In the genomic region with DNA sequence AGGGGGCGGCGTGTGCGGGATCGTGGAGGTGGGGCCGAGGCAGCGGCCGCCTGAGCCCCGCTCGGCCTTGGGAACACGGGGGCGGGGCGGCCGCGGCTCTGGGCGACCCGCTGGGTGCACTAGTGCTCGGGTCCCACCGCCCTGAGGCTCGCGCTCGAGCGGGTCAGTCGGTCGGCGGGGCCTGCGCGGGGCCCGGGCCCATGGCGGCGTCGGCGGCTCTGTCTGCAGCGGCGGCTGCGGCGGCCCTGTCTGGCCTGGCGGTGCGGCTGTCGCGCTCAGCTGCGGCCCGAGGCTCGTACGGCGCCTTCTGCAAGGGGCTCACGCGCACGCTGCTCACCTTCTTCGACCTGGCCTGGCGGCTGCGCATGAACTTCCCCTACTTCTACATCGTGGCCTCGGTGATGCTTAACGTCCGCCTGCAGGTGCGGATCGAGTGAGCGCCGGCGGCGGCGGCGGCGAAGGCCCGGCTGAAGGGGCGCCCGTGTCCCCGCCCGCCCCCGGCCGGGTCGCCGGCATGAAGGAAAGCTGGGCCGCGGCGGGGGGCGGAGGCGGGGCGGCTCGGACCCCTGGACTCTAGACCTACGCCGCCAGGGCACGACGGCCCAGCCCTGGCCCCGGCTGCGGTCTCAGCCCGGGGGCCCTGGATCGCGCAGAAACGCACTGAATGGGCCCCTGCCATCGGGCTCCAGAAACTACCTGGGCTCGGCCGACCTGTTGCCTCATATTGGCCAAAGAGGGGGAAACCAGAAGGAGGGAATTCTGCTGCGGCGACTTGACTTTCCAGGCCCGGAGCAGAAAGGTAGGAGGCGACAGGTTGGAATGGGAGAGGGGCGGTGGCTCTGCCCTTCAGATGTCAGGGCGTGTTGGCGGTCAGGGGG, we compare ENCODE assay signal across 2 cellular contexts.
TF ChIP-seq lines count a peak whose summit lies in the region.

A gene (plus strand): TSS at position 13 of the 878 bp plus-strand sequence. CDS start 188 bp downstream, at position 201.

TF ChIP-seq in liver, 16 proteins besides CTCF, POLR2A, EP300 and RAD21 (continued from another document):
- TF ChIP-seq TAF1 (conservative IDR thresholded peaks at IDR 0.05) (no peak), SP1 (IDR thresholded peaks at IDR 0.05) (no peak), NR2F2 (IDR thresholded peaks at IDR 0.05) (no peak), HNF4A (conservative IDR thresholded peaks at IDR 0.05) (no peak), HNF4G (IDR thresholded peaks at IDR 0.05) (no peak), FOXA1 (IDR thresholded peaks at IDR 0.05) (no peak), RXRA (IDR thresholded peaks at IDR 0.05) (no peak), JUND (IDR thresholded peaks at IDR 0.05) (no peak)
- TF ChIP-seq, protein P1, sequence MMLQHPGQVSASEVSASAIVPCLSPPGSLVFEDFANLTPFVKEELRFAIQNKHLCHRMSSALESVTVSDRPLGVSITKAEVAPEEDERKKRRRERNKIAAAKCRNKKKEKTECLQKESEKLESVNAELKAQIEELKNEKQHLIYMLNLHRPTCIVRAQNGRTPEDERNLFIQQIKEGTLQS (IDR thresholded peaks at IDR 0.05): no peak
- TF ChIP-seq, protein P2, sequence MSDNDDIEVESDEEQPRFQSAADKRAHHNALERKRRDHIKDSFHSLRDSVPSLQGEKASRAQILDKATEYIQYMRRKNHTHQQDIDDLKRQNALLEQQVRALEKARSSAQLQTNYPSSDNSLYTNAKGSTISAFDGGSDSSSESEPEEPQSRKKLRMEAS (IDR thresholded peaks at IDR 0.05): no peak
- TF ChIP-seq, protein P3, sequence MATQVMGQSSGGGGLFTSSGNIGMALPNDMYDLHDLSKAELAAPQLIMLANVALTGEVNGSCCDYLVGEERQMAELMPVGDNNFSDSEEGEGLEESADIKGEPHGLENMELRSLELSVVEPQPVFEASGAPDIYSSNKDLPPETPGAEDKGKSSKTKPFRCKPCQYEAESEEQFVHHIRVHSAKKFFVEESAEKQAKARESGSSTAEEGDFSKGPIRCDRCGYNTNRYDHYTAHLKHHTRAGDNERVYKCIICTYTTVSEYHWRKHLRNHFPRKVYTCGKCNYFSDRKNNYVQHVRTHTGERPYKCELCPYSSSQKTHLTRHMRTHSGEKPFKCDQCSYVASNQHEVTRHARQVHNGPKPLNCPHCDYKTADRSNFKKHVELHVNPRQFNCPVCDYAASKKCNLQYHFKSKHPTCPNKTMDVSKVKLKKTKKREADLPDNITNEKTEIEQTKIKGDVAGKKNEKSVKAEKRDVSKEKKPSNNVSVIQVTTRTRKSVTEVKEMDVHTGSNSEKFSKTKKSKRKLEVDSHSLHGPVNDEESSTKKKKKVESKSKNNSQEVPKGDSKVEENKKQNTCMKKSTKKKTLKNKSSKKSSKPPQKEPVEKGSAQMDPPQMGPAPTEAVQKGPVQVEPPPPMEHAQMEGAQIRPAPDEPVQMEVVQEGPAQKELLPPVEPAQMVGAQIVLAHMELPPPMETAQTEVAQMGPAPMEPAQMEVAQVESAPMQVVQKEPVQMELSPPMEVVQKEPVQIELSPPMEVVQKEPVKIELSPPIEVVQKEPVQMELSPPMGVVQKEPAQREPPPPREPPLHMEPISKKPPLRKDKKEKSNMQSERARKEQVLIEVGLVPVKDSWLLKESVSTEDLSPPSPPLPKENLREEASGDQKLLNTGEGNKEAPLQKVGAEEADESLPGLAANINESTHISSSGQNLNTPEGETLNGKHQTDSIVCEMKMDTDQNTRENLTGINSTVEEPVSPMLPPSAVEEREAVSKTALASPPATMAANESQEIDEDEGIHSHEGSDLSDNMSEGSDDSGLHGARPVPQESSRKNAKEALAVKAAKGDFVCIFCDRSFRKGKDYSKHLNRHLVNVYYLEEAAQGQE (IDR thresholded peaks at IDR 0.05): no peak

TF ChIP-seq in HepG2, 621 proteins besides CTCF, POLR2A, EP300 and RAD21 (continued from another document):
- TF ChIP-seq, protein P4, sequence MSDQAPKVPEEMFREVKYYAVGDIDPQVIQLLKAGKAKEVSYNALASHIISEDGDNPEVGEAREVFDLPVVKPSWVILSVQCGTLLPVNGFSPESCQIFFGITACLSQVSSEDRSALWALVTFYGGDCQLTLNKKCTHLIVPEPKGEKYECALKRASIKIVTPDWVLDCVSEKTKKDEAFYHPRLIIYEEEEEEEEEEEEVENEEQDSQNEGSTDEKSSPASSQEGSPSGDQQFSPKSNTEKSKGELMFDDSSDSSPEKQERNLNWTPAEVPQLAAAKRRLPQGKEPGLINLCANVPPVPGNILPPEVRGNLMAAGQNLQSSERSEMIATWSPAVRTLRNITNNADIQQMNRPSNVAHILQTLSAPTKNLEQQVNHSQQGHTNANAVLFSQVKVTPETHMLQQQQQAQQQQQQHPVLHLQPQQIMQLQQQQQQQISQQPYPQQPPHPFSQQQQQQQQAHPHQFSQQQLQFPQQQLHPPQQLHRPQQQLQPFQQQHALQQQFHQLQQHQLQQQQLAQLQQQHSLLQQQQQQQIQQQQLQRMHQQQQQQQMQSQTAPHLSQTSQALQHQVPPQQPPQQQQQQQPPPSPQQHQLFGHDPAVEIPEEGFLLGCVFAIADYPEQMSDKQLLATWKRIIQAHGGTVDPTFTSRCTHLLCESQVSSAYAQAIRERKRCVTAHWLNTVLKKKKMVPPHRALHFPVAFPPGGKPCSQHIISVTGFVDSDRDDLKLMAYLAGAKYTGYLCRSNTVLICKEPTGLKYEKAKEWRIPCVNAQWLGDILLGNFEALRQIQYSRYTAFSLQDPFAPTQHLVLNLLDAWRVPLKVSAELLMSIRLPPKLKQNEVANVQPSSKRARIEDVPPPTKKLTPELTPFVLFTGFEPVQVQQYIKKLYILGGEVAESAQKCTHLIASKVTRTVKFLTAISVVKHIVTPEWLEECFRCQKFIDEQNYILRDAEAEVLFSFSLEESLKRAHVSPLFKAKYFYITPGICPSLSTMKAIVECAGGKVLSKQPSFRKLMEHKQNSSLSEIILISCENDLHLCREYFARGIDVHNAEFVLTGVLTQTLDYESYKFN (CRISPR knock-in tag; conservative IDR thresholded peaks at IDR 0.05): no peak
- TF ChIP-seq, protein P5, sequence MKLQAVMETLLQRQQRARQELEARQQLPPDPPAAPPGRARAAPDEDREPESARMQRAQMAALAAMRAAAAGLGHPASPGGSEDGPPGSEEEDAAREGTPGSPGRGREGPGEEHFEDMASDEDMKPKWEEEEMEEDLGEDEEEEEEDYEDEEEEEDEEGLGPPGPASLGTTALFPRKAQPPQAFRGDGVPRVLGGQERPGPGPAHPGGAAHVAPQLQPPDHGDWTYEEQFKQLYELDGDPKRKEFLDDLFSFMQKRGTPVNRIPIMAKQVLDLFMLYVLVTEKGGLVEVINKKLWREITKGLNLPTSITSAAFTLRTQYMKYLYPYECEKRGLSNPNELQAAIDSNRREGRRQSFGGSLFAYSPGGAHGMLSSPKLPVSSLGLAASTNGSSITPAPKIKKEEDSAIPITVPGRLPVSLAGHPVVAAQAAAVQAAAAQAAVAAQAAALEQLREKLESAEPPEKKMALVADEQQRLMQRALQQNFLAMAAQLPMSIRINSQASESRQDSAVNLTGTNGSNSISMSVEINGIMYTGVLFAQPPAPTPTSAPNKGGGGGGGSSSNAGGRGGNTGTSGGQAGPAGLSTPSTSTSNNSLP (IDR thresholded peaks at IDR 0.05; ENCODE audit: low read depth, low read length): no peak
- no peak for TF ChIP-seq KDM3A (CRISPR knock-in tag; IDR thresholded peaks at IDR 0.05; ENCODE audit: low read depth)
- TF ChIP-seq ZNF841 (CRISPR knock-in tag; IDR thresholded peaks at IDR 0.05; ENCODE audit: borderline replicate concordance): no peak
- no peak for TF ChIP-seq TOPORS (CRISPR knock-in tag; IDR thresholded peaks at IDR 0.05)
